ENCODE assay signal across 9 cellular contexts in the genomic region with DNA sequence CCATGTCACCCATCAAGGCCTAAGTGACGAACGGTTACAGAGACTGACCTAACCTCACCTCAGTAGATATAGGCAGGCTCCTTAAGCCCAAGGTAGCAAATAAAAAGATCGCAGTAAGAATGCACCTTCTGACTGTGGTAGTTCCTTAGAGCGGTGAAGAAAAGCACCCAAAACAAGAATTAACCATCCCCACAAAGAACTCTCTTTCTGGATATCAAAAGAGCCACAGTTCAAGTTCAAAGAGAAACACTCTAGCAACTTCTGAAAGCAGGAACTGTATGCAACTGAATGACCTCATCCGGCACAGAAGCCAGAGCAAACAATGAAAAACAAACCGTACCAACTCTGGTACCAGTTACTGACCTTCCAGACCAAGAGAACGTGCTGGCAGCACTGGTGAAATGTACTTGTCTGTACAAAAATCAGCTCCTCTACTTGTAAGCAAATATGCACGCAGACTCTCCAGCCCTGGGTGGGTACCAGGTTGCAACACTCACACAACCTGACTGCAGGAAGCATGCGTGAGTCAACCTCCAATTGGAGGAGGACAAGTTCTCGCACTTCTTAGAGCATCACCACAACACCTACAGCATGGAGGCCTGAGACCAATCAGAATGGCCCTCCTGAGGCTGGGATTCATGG.
A peak's percentile ranks its signal among the peaks of the same experiment; 100 is the strongest.
DNase-seq lines count a peak whose midpoint lies in the region; ATAC-seq, FAIRE-seq and TF ChIP-seq lines count a peak whose summit lies in the region.
"Had no signal": no experiment of that assay in that cellular context is flagged by ENCODE, and none has a peak within 500 bp of the region (broad histone marks: within the 10 kb centered on the region; RNA-seq: fewer than 3 reads in every experiment).

No MANE protein-coding gene starts in this region.

- peaks cover 100% of the 10 kb centered on the region for H3K79me2 ChIP-seq in OCI-LY7 (ENCODE audit: insufficient read depth, low read depth, low read length)
- peaks cover 48% of the 10 kb centered on the region for H3K79me2 ChIP-seq in GM12878 (ENCODE audit: control insufficient read depth, insufficient read depth, low read length)

- no peak overlapping the region for H2AFZ ChIP-seq in OCI-LY7 (ENCODE audit: low read length)
- H2AFZ ChIP-seq in GM12878 (ENCODE audit: control insufficient read depth, low read depth, low read length) = no peak overlapping the region
- H2AFZ ChIP-seq in mesenchymal stem cell (ENCODE audit: low read depth, low read length) = no peak overlapping the region

- H2BK15ac ChIP-seq in mesenchymal stem cell (ENCODE audit: low read depth, poor library complexity, severe bottlenecking) = no peak overlapping the region

- H4K8ac ChIP-seq in mesenchymal stem cell (ENCODE audit: low read length) = no peak overlapping the region

- in situ Hi-C loops in GM12878 (cut with MboI) = no loop called here

- TF ChIP-seq EP300 in GM12878 (IDR thresholded peaks at IDR 0.05; ENCODE audit: borderline replicate concordance in 1 of 2, control insufficient read depth in 1 of 2, low read depth in 2 of 2, low read length in 2 of 2) = no peak
- TF ChIP-seq EP300 in upper lobe of left lung (IDR thresholded peaks at IDR 0.05) = peak in 2 of 4 donors; percentile 57 to 63

- 29% methylated on average over 10 of the region's 10 CpGs for WGBS in GM12878 (ENCODE audit: insufficient coverage, insufficient replicate concordance, low lambda C conversion rate, missing lambda C conversion rate)
- 90% methylated on average over 10 of the region's 10 CpGs for WGBS in mesenchymal stem cell
- WGBS in upper lobe of left lung, 2 donors = 43 to 58% methylated on average over 9 to 10 of the region's 10 CpGs

- TF ChIP-seq CTCF in OCI-LY7 (conservative IDR thresholded peaks at IDR 0.05; ENCODE audit: low read length) (no peak), GM12878 (IDR thresholded peaks at IDR 0.05 in 2 of 3, conservative IDR thresholded peaks at IDR 0.05 in 1 of 3; ENCODE audit: control insufficient read depth in 2 of 3, extremely low read depth in 1 of 3, insufficient read depth in 1 of 3, low read depth in 3 of 3, low read length in 3 of 3) (no peak), upper lobe of left lung (IDR thresholded peaks at IDR 0.05) (no peak), WERI-Rb-1 (IDR thresholded peaks at IDR 0.05; ENCODE audit: low read depth, low read length) (no peak)

- peak overlapping the region in 6 of 11 experiments; percentile 12 to 41 (median 24); a peak in 5 of 22 replicates for H3K9ac ChIP-seq in BLaER1 treated with 17β-estradiol and CSF1 and Interleukin-3, amounts not matched to agents 10 nM and 100 nM
- H3K9ac ChIP-seq in GM12878 (ENCODE audit: control insufficient read depth, insufficient read depth, low read length) (no peak overlapping the region), mesenchymal stem cell (ENCODE audit: low read length) (no peak overlapping the region)

- H2BK12ac ChIP-seq in mesenchymal stem cell (ENCODE audit: low read length in 2 of 2) = no peak overlapping the region

- CTCF ChIA-PET in OCI-LY7 (lab: Charles Lee; ENCODE audit: unreplicated experiment) (no interaction called here), GM12878 (lab: Yijun Ruan, JAX) (interaction anchor here (1.2 to 1.3 kb wide), 2 partner anchors 13 to 34 kb away, joined by 3 read pairs; no protein-coding TSS in a partner anchor)

- POLR2A ChIA-PET in OCI-LY7 (lab: Charles Lee) (interaction anchor here (0.6 to 1.5 kb wide), 2 partner anchors 10 to 14 kb away, joined by 4 to 5 read pairs; no protein-coding TSS in a partner anchor), GM12878 (lab: Charles Lee) (interaction anchor here (1.1 to 1.4 kb wide), 2 partner anchors 13 to 19 kb away, joined by 4 to 5 read pairs; no protein-coding TSS in a partner anchor)

- no peak overlapping the region for H3K18ac ChIP-seq in mesenchymal stem cell (ENCODE audit: low read depth in 1 of 2, low read length in 2 of 2)

- H3K4me1 ChIP-seq in BLaER1 treated with 17β-estradiol and CSF1 and Interleukin-3, amounts not matched to agents 10 nM and 100 nM = peaks cover 49 to 79% (median 63%) of the 10 kb centered on the region in 10 experiments
- peaks cover 32% of the 10 kb centered on the region for H3K4me1 ChIP-seq in OCI-LY7 (ENCODE audit: insufficient read depth, low read length, poor library complexity, severe bottlenecking)
- peaks cover 5% of the 10 kb centered on the region; the same call in 1 of the 2 replicates for H3K4me1 ChIP-seq in GM12878 (ENCODE audit: control insufficient read depth, insufficient read depth, low read length)
- peaks cover 4% of the 10 kb centered on the region for H3K4me1 ChIP-seq in mesenchymal stem cell (ENCODE audit: control insufficient read depth, insufficient read depth, low read depth, low read length)
- H3K4me1 ChIP-seq in upper lobe of left lung = peaks cover 7 to 43% (median 23%) of the 10 kb centered on the region in 4 donors

- H4K20me1 ChIP-seq in BLaER1 treated with 17β-estradiol and CSF1 and Interleukin-3, amounts not matched to agents 10 nM and 100 nM = peaks cover 0 to 100% (median 100%) of the 10 kb centered on the region in 11 experiments; a peak in 20 of 22 replicates
- H4K20me1 ChIP-seq in OCI-LY7 (ENCODE audit: insufficient read depth, low read length) (peaks cover 20% of the 10 kb centered on the region), GM12878 (ENCODE audit: control insufficient read depth, insufficient read depth) (no peaks in the 10 kb centered on the region)

- H3K4me3 ChIP-seq in BLaER1 treated with 17β-estradiol and CSF1 and Interleukin-3, amounts not matched to agents 10 nM and 100 nM = peak overlapping the region in 1 of 10 experiments; percentile 1; a peak in 2 of 20 replicates
- no peak overlapping the region for H3K4me3 ChIP-seq in OCI-LY7 (ENCODE audit: low read depth, low read length, poor library complexity, severe bottlenecking)
- H3K4me3 ChIP-seq in GM12878 = no peak overlapping the region
- no peak overlapping the region for H3K4me3 ChIP-seq in mesenchymal stem cell (ENCODE audit: insufficient read depth in 1 of 2, low read depth in 1 of 2, low read length in 2 of 2)
- peak overlapping the region in 2 of 4 donors; percentile 15 to 16 for H3K4me3 ChIP-seq in upper lobe of left lung
- no peak overlapping the region for H3K4me3 ChIP-seq in WERI-Rb-1 (ENCODE audit: low read depth, low read length)

- no peak overlapping the region for H2AK5ac ChIP-seq in mesenchymal stem cell (ENCODE audit: low read length, severe bottlenecking)

- no peaks in the 10 kb centered on the region for H3K9me2 ChIP-seq in OCI-LY7 (ENCODE audit: insufficient read depth, low read length)

- no peak for TF ChIP-seq RAD21 in GM12878 (IDR thresholded peaks at IDR 0.05; ENCODE audit: insufficient read depth, low read depth, low read length)

- no peak overlapping the region for H2BK5ac ChIP-seq in mesenchymal stem cell (ENCODE audit: low read depth, low read length, poor library complexity, severe bottlenecking)

- SMC1A ChIA-PET in GM12878 (lab: Charles Lee; ENCODE audit: uncharacterized antibody, unreplicated experiment) = no interaction called here

- peaks cover 7 to 99% (median 94%) of the 10 kb centered on the region in 11 experiments; a peak in 21 of 22 replicates for H3K36me3 ChIP-seq in BLaER1 treated with 17β-estradiol and CSF1 and Interleukin-3, amounts not matched to agents 10 nM and 100 nM
- peaks cover 97% of the 10 kb centered on the region for H3K36me3 ChIP-seq in OCI-LY7 (ENCODE audit: insufficient read depth, low read length)
- peaks cover 0 to 12% of the 10 kb centered on the region in 2 experiments; a peak in 2 of 4 replicates for H3K36me3 ChIP-seq in GM12878 (ENCODE audit: control insufficient read depth in 2 of 2, insufficient read depth in 2 of 2, low read length in 1 of 2)
- H3K36me3 ChIP-seq in mesenchymal stem cell (ENCODE audit: control insufficient read depth in 1 of 2, insufficient read depth in 2 of 2, low read depth in 1 of 2, low read length in 2 of 2) = peaks cover 0 to 12% of the 10 kb centered on the region in 2 experiments
- H3K36me3 ChIP-seq in upper lobe of left lung = peaks cover 0 to 5% (median 0%) of the 10 kb centered on the region in 4 donors
- no peaks in the 10 kb centered on the region for H3K36me3 ChIP-seq in WERI-Rb-1

- peak; percentile 76 for ATAC-seq in GM21515 (IDR thresholded peaks at IDR 0.05; ENCODE audit: unreplicated experiment)
- ATAC-seq in GM12878 = peak; percentile 92
- ATAC-seq in upper lobe of left lung (ENCODE audit: low FRiP score in 2 of 2) = peak; percentile 73 to 91

- H3K4me2 ChIP-seq in BLaER1 treated with 17β-estradiol and CSF1 and Interleukin-3, amounts not matched to agents 10 nM and 100 nM = peak overlapping the region; percentile 68 to 85 (median 72)
- H3K4me2 ChIP-seq in OCI-LY7 (ENCODE audit: low read length) (peak overlapping the region; percentile 16; the same call in 1 of the 2 replicates), GM12878 (ENCODE audit: control insufficient read depth, insufficient read depth) (peak overlapping the region; percentile 13; the same call in 1 of the 2 replicates), mesenchymal stem cell (ENCODE audit: low read length, poor library complexity, severe bottlenecking) (no peak overlapping the region)

- no peak overlapping the region for H3K23ac ChIP-seq in mesenchymal stem cell (ENCODE audit: low read length in 2 of 2)

- BruUV-seq in OCI-LY7 (replicated peaks; lab: Mats Ljungman, UMichigan) (no TSS peak), GM12878 (replicated peaks; lab: Mats Ljungman, UMichigan) (no TSS peak)

- peaks cover 24% of the 10 kb centered on the region for H3K79me1 ChIP-seq in mesenchymal stem cell (replicated peaks; ENCODE audit: low read length, poor library complexity, severe bottlenecking)

- peak overlapping the region; percentile 11 to 62 (median 45); a peak in 18 of 22 replicates for H3K27ac ChIP-seq in BLaER1 treated with 17β-estradiol and CSF1 and Interleukin-3, amounts not matched to agents 10 nM and 100 nM
- H3K27ac ChIP-seq in OCI-LY7 (ENCODE audit: low read depth, low read length, poor library complexity, severe bottlenecking) (no peak overlapping the region), GM12878 (ENCODE audit: control insufficient read depth, insufficient read depth) (peak overlapping the region; percentile 1; the same call in 1 of the 2 replicates), mesenchymal stem cell (ENCODE audit: low read length, poor library complexity, severe bottlenecking) (peak overlapping the region; percentile 29), upper lobe of left lung (peak overlapping the region; percentile 62 to 83 (median 78)), WERI-Rb-1 (no peak overlapping the region)

- RAD21 ChIA-PET in GM12878 (lab: Charles Lee; ENCODE audit: unreplicated experiment) = interaction anchor here (1.0 kb wide), 2 partner anchors 11 to 28 kb away, joined by 3 read pairs; no protein-coding TSS in a partner anchor

- no peaks in the 10 kb centered on the region for H3K27me3 ChIP-seq in BLaER1 treated with 17β-estradiol and CSF1 and Interleukin-3, amounts not matched to agents 10 nM and 100 nM
- H3K27me3 ChIP-seq in GM12878 (replicated peaks in 1 of 2; ENCODE audit: control insufficient read depth in 2 of 2, insufficient read depth in 2 of 2, low read length in 1 of 2) (no peaks in the 10 kb centered on the region), mesenchymal stem cell (ENCODE audit: control insufficient read depth in 1 of 2, insufficient read depth in 1 of 2, low read length in 2 of 2) (no peaks in the 10 kb centered on the region), upper lobe of left lung (no peaks in the 10 kb centered on the region), WERI-Rb-1 (ENCODE audit: insufficient read depth, low read depth, severe bottlenecking) (no peaks in the 10 kb centered on the region)

- no peak overlapping the region for H4K91ac ChIP-seq in mesenchymal stem cell (ENCODE audit: low read length)

- H2BK120ac ChIP-seq in mesenchymal stem cell (ENCODE audit: low read depth, low read length) = no peak overlapping the region

- intact Hi-C loops in OCI-LY7 (cut with micrococcal nuclease; ENCODE audit: unreplicated experiment) (no loop called here), GM12878 (cut with micrococcal nuclease; ENCODE audit: unreplicated experiment) (no loop called here)

- peak; percentile 62 for FAIRE-seq in GM12878 (lab: Jason Lieb, UNC)
- FAIRE-seq: endometrium had no signal

- TF ChIP-seq POLR2A in GM12878 (IDR thresholded peaks at IDR 0.05; ENCODE audit: low read depth, low read length) (peak; percentile 40; the same call in 1 of the 2 replicates), upper lobe of left lung (IDR thresholded peaks at IDR 0.05) (peak in 1 of 4 donors; percentile 47)

- DNase-seq in OCI-LY7 (ENCODE audit: low spot score) (no peak), GM12878 (ENCODE audit: low read depth, low spot score) (no peak), mesenchymal stem cell (peak; percentile 45), upper lobe of left lung (peak in 1 of 2 donors; percentile 93), DMS 273 treated with DMSO at 0.1 percent for 48 hours (lab: John Stamatoyannopoulos, UW) (no peak), WERI-Rb-1 (no peak)

- H3K9me3 ChIP-seq in BLaER1 treated with 17β-estradiol and CSF1 and Interleukin-3, amounts not matched to agents 10 nM and 100 nM (replicated peaks in 1 of 11) = peaks cover 0 to 38% (median 28%) of the 10 kb centered on the region in 11 experiments; a peak in 16 of 22 replicates
- no peaks in the 10 kb centered on the region for H3K9me3 ChIP-seq in OCI-LY7 (ENCODE audit: low read length)
- H3K9me3 ChIP-seq in GM12878 (replicated peaks; ENCODE audit: control insufficient read depth, insufficient read depth, low read length) = no peaks in the 10 kb centered on the region
- H3K9me3 ChIP-seq in mesenchymal stem cell (ENCODE audit: control insufficient read depth, low read length) = no peaks in the 10 kb centered on the region
- no peaks in the 10 kb centered on the region for H3K9me3 ChIP-seq in upper lobe of left lung
- H3K9me3 ChIP-seq in WERI-Rb-1 (ENCODE audit: severe bottlenecking) = no peaks in the 10 kb centered on the region

- no peak overlapping the region for H3K4ac ChIP-seq in mesenchymal stem cell (ENCODE audit: low read depth in 1 of 2, low read length in 2 of 2)

- H3K14ac ChIP-seq in mesenchymal stem cell (ENCODE audit: low read length in 2 of 2) = no peak overlapping the region

Comparison
In these comparisons a context has a peak if more than half of its experiments do, and no peak if none do; other contexts are left out.
1. H3K27ac ChIP-seq: peak in BLaER1 treated with 17β-estradiol and CSF1 and Interleukin-3, amounts not matched to agents 10 nM and 100 nM (11 of 11), GM12878 (single experiment), mesenchymal stem cell (single experiment) and upper lobe of left lung (4 of 4); none in OCI-LY7 (single experiment) and WERI-Rb-1 (single experiment).
2. H3K9ac ChIP-seq: peak in BLaER1 treated with 17β-estradiol and CSF1 and Interleukin-3, amounts not matched to agents 10 nM and 100 nM (6 of 11); none in GM12878 (single experiment) and mesenchymal stem cell (single experiment).
3. Peak in every context shown above with its lines, with median percentiles within 50 percentile points of each other: ATAC-seq.